8 cellular contexts compared by ENCODE assay signal in the genomic region with DNA sequence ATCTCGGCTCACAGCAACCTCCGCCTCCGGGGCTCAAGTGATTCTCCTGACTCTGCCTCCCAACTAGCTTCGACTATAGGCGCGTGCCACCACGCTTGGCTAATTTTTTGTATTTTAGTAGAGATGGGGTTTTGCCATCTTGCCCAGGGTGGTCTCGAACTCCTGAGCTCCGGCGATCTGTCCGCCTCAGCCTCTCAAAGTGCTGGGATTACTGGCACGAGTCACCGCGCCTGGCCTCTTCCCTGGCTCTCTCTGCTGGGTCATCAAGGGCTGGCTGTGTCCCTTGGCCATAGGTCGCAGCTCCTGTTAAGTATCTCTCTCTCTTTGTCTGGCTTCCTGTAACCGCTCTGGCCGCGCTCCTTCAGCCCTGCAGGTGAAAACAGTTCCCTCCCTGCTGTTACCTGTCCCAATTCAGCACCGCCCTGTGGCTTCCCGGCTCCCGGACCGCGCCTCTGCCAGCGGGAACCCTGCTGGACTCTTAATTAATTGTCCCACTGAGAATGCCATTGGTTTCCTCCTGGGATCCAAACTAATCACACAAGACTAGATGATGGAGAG. TPM values are rescaled to one million over a fixed set of nuclear protein-coding genes. Genes with fewer than 3 reads are reported as not detected.
DNase-seq lines count a peak whose midpoint lies in the region; ATAC-seq and TF ChIP-seq lines count a peak whose summit lies in the region.

No MANE protein-coding gene starts in this region.

- H3K4me3 ChIP-seq in colonic mucosa, result peak overlapping the region; percentile 74
- peak overlapping the region; percentile 53 for H3K4me3 ChIP-seq in mononuclear cell (ENCODE audit: low read length)

- DNase-seq in DMS153 (lab: John Stamatoyannopoulos, UW) (peak; percentile 48), NCI-H146 treated with DMSO at 0.1 percent for 48 hours (lab: John Stamatoyannopoulos, UW; ENCODE audit: unreplicated experiment) (peak; percentile 81), colonic mucosa (peak; percentile 73), HUDEP-2 (lab: John Stamatoyannopoulos, UW; ENCODE audit: unreplicated experiment in 76 of 76) (no peak), putamen (ENCODE audit: low spot score) (no peak)

- H3K4me1 ChIP-seq in colonic mucosa (peaks cover 2% of the 10 kb centered on the region), mononuclear cell (ENCODE audit: insufficient read depth, low read length) (peaks cover 16% of the 10 kb centered on the region)

- no peak for TF ChIP-seq CTCF in colonic mucosa (IDR thresholded peaks at IDR 0.05)

- no peaks in the 10 kb centered on the region for H3K9me3 ChIP-seq in colonic mucosa
- H3K9me3 ChIP-seq in mononuclear cell (ENCODE audit: low read depth, low read length), result no peaks in the 10 kb centered on the region

- intact Hi-C loops in colonic mucosa (cut with DNase I), result no loop called here

- H3K27me3 ChIP-seq in colonic mucosa, result peaks cover 4% of the 10 kb centered on the region
- no peaks in the 10 kb centered on the region for H3K27me3 ChIP-seq in mononuclear cell (ENCODE audit: insufficient read depth, low read length)

- peak overlapping the region; percentile 96 for H3K27ac ChIP-seq in colonic mucosa

- ATAC-seq in GM21619 (IDR thresholded peaks at IDR 0.05; ENCODE audit: unreplicated experiment), result no peak
- ATAC-seq in GM19023 (IDR thresholded peaks at IDR 0.05; ENCODE audit: unreplicated experiment), result no peak

- no peaks in the 10 kb centered on the region for H3K36me3 ChIP-seq in colonic mucosa

- H3K9ac ChIP-seq in colonic mucosa (ENCODE audit: low read depth in 2 of 2, low read length in 2 of 2), result peak overlapping the region; percentile 78 to 88

RNA-seq across cellular contexts. Expression of a gene that starts 1.3 kb away (rescaled TPM):
- 10 to 100 TPM; 18.0 to 25.7 TPM for total RNA-seq in colonic mucosa
- 5.1 TPM for total RNA-seq in mononuclear cell

RNA-seq across cellular contexts. Expression of a gene that starts 42.5 kb away (rescaled TPM):
- 1 to 10 TPM in 1 of 2 donors, under 1 TPM in 1; 0.40 to 1.3 TPM for total RNA-seq in colonic mucosa
- 0.63 TPM for total RNA-seq in mononuclear cell

Comparison
In these comparisons a context has a peak if more than half of its experiments do, and no peak if none do; other contexts are left out.
1. DNase-seq: peak in DMS153 (single experiment), NCI-H146 treated with DMSO at 0.1 percent for 48 hours (single experiment) and colonic mucosa (single experiment); none in HUDEP-2 (0 of 76) and putamen (single experiment).